In genomic region chr7:158876984-158877383, GRCh38 we compare ENCODE assay signal across 24 cellular contexts.
"Had no signal": no experiment of that assay in that cellular context is flagged by ENCODE, and none has a peak within 500 bp of the region (broad histone marks: within the 10 kb centered on the region; RNA-seq: fewer than 3 reads in every experiment).

No MANE protein-coding gene starts in this region.

- H3K9me3 Mint-ChIP-seq: immature natural killer cell had no signal

- FAIRE-seq: colon, endometrium, frontal cortex, kidney had no signal

- ATAC-seq: foreskin keratinocyte, gastroesophageal sphincter, heart left ventricle, left colon, left lobe of liver, left ventricle myocardium superior, lower lobe of right lung had no signal

- H3K4me3 ChIP-seq: coronary artery, esophagus muscularis mucosa, gastroesophageal sphincter, heart left ventricle, hepatocyte, lower lobe of right lung had no signal

- H3K27me3 ChIP-seq: dorsolateral prefrontal cortex, esophagus muscularis mucosa, foreskin keratinocyte, gastroesophageal sphincter, heart left ventricle, hepatocyte had no signal

- H3K4me3 Mint-ChIP-seq: immature natural killer cell had no signal

- DNase-seq: dermis blood vessel endothelial cell; dorsolateral prefrontal cortex; effector CD4-positive, alpha-beta T cell; effector memory CD4-positive, alpha-beta T cell; foreskin keratinocyte; heart left ventricle; hypothalamus; immature natural killer cell; islet precursor cell; kidney; kidney glomerular epithelial cell; left colon; left ventricle myocardium superior; lower lobe of right lung; mesendoderm; midbrain had no signal

- H2AFZ ChIP-seq: hepatocyte had no signal

- H3K4me1 ChIP-seq: esophagus muscularis mucosa, foreskin keratinocyte, gastroesophageal sphincter, heart left ventricle, lower lobe of right lung had no signal

- H3K27ac ChIP-seq: esophagus muscularis mucosa, foreskin keratinocyte, gastroesophageal sphincter, heart left ventricle, hepatocyte, lower lobe of right lung had no signal

- H3K9me3 ChIP-seq: esophagus muscularis mucosa, gastroesophageal sphincter, heart left ventricle, lower lobe of right lung had no signal

- H3K4me2 ChIP-seq: hepatocyte had no signal
